18 cellular contexts compared by ENCODE assay signal in the genomic region with DNA sequence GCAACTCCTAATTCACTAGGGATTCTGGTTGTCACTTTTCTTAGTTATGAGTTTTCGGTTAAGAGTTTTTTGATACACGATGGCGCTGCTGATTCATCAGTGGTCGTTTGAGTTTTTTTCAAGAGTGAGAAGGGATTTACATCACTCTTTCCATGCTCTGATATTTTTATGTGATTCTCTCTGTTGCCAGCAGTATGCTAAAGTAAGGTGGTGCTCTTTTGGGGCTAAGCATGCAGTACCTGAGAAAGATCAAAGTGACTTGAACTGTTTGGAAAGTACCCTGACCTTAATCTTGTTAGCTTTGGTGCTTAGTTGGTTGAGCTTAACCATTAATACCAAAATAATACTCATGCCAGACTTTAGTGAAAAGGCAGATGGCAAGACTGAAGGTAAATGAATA. TPM values are rescaled to one million over a fixed set of nuclear protein-coding genes. Genes with fewer than 3 reads are reported as not detected.
DNase-seq lines count a peak whose midpoint lies in the region; ATAC-seq lines count a peak whose summit lies in the region.
"Had no signal": no experiment of that assay in that cellular context is flagged by ENCODE, and none has a peak within 500 bp of the region (broad histone marks: within the 10 kb centered on the region; RNA-seq: fewer than 3 reads in every experiment).

No MANE protein-coding gene starts in this region.

- no peaks in the 10 kb centered on the region for H3K27me3 ChIP-seq in GM23248 (replicated peaks; ENCODE audit: insufficient read depth)
- H3K27me3 ChIP-seq: BLaER1, SJSA1 had no signal

- H3K79me2 ChIP-seq in GM23248 (ENCODE audit: insufficient read depth): no peaks in the 10 kb centered on the region

- H3F3A ChIP-seq in GM23248 (ENCODE audit: insufficient read depth): no peaks in the 10 kb centered on the region

- peaks cover 69% of the 10 kb centered on the region for H3K36me3 Mint-ChIP-seq in activated naive CD4-positive, alpha-beta T cell treated with anti-CD3 and anti-CD28 coated beads, Interleukin-2, amount 10 ng/mL, durations not matched to agents 7 days and 5 days
- peaks cover 18 to 60% of the 10 kb centered on the region in 2 donors for H3K36me3 Mint-ChIP-seq in activated naive CD4-positive, alpha-beta T cell treated with anti-CD3 and anti-CD28 coated beads, Interleukin-2, amount 50 U/mL, for 72 hours

- no peak for DNase-seq in activated CD4-positive, CD25-positive, alpha-beta regulatory T cell treated with anti-CD3 and anti-CD28 coated beads, Interleukin-2, amount 50 U/mL, for 72 hours
- peak; percentile 20 for DNase-seq in activated naive CD4-positive, alpha-beta T cell treated with anti-CD3 and anti-CD28 coated beads, Interleukin-2, amount 50 U/mL, for 16 hours
- no peak for DNase-seq in activated naive CD4-positive, alpha-beta T cell treated with anti-CD3 and anti-CD28 coated beads, Interleukin-2, amount 10 ng/mL, durations not matched to agents 7 days and 5 days
- no peak for DNase-seq in activated naive CD4-positive, alpha-beta T cell treated with anti-CD3 and anti-CD28 coated beads, Interleukin-2, amount 50 U/mL, for 72 hours (ENCODE audit: low spot score in 2 of 2)
- no peak for DNase-seq in stimulated activated naive CD8-positive, alpha-beta T cell treated with anti-CD3 and anti-CD28 coated beads, Interleukin-15, amount 100 ng/mL, for 72 hours
- DNase-seq in GM23248 (no peak), KBM-7 (no peak)
- DNase-seq: NCI-H1092, NCI-H1694, NCI-H2107, NCI-H226, NCI-H526 treated with DMSO at 0.1 percent for 48 hours, PC-3 had no signal

- no peak overlapping the region for H3K4me3 Mint-ChIP-seq in activated naive CD4-positive, alpha-beta T cell treated with anti-CD3 and anti-CD28 coated beads, Interleukin-2, amount 10 ng/mL, durations not matched to agents 7 days and 5 days
- H3K4me3 Mint-ChIP-seq in stimulated activated naive CD8-positive, alpha-beta T cell treated with anti-CD3 and anti-CD28 coated beads, Interleukin-15, amount 100 ng/mL, for 72 hours: peak overlapping the region; percentile 17 to 34

- H3K9ac ChIP-seq in GM23248: no peak overlapping the region
- H3K9ac ChIP-seq: BLaER1 had no signal

- H3K27ac ChIP-seq in GM23248: no peak overlapping the region
- H3K27ac ChIP-seq: 22Rv1, BLaER1, HL-60, SJSA1 had no signal

- no peak overlapping the region for H3K4me3 ChIP-seq in GM23248
- H3K4me3 ChIP-seq: BLaER1, SJSA1 had no signal

- no peaks in the 10 kb centered on the region for H3K4me1 ChIP-seq in GM23248 (ENCODE audit: insufficient read depth)
- H3K4me1 ChIP-seq: BLaER1 had no signal

- no peak overlapping the region for H2AFZ ChIP-seq in GM23248

- in situ Hi-C loops in GM23248 (cut with MboI) (no loop called here), KBM-7 (cut with MboI; ENCODE audit: low pct_unique_long_range_greater_than_20kb, low sequenced_read_pairs) (no loop called here)

- peak; percentile 96 to 97 for ATAC-seq in activated CD4-positive, CD25-positive, alpha-beta regulatory T cell treated with anti-CD3 and anti-CD28 coated beads, Interleukin-2, amount 50 U/mL, for 24 hours
- ATAC-seq in activated naive CD4-positive, alpha-beta T cell treated with anti-CD3 and anti-CD28 coated beads, Interleukin-2, amount 50 U/mL, for 72 hours: peak; percentile 98 to 99
- peak; percentile 92 for ATAC-seq in stimulated activated naive CD8-positive, alpha-beta T cell treated with anti-CD3 and anti-CD28 coated beads, Interleukin-15, amount 100 ng/mL, for 72 hours
- ATAC-seq: PC-3 had no signal

- CTCF ChIA-PET in activated naive CD4-positive, alpha-beta T cell treated with anti-CD3 and anti-CD28 coated beads, Interleukin-2, amount 10 ng/mL, durations not matched to agents 7 days and 5 days (lab: Charles Lee): interaction anchor here (1.2 to 2.9 kb wide), 3 partner anchors 23 to 72 kb away, joined by 3 to 12 read pairs (median 8); no protein-coding TSS in a partner anchor

- peaks cover 39% of the 10 kb centered on the region for H3K36me3 ChIP-seq in GM23248 (ENCODE audit: low read depth)

- H3K4me2 ChIP-seq in GM23248 (ENCODE audit: unreplicated experiment): no peak overlapping the region
- H3K4me2 ChIP-seq: BLaER1 had no signal

- peaks cover 3% of the 10 kb centered on the region for H3K4me1 Mint-ChIP-seq in activated naive CD4-positive, alpha-beta T cell treated with anti-CD3 and anti-CD28 coated beads, Interleukin-2, amount 10 ng/mL, durations not matched to agents 7 days and 5 days
- peaks cover 30% of the 10 kb centered on the region for H3K4me1 Mint-ChIP-seq in stimulated activated naive CD8-positive, alpha-beta T cell treated with anti-CD3 and anti-CD28 coated beads, Interleukin-15, amount 100 ng/mL, for 72 hours

- 79 to 81% methylated on average over 4 of the region's 4 CpGs for WGBS in GM23248 (ENCODE audit: low coverage in 1 of 2, low lambda C conversion rate in 2 of 2, missing lambda C conversion rate in 2 of 2), 2 experiments

- no peaks in the 10 kb centered on the region for H3K9me3 ChIP-seq in GM23248 (ENCODE audit: low read depth)
- H3K9me3 ChIP-seq: BLaER1, SJSA1 had no signal

- H3K27me3 Mint-ChIP-seq in activated naive CD4-positive, alpha-beta T cell treated with anti-CD3 and anti-CD28 coated beads, Interleukin-2, amount 10 ng/mL, durations not matched to agents 7 days and 5 days: no peaks in the 10 kb centered on the region
- H3K27me3 Mint-ChIP-seq in stimulated activated naive CD8-positive, alpha-beta T cell treated with anti-CD3 and anti-CD28 coated beads, Interleukin-15, amount 100 ng/mL, for 72 hours: no peaks in the 10 kb centered on the region

- H3K27ac Mint-ChIP-seq in activated naive CD4-positive, alpha-beta T cell treated with anti-CD3 and anti-CD28 coated beads, Interleukin-2, amount 10 ng/mL, durations not matched to agents 7 days and 5 days: no peak overlapping the region
- H3K27ac Mint-ChIP-seq in activated naive CD4-positive, alpha-beta T cell treated with anti-CD3 and anti-CD28 coated beads, Interleukin-2, amount 50 U/mL, for 72 hours: peak overlapping the region; percentile 70 to 81
- H3K27ac Mint-ChIP-seq in stimulated activated naive CD8-positive, alpha-beta T cell treated with anti-CD3 and anti-CD28 coated beads, Interleukin-15, amount 100 ng/mL, for 72 hours: peak overlapping the region; percentile 39 to 75

- H3K9me2 ChIP-seq in GM23248 (ENCODE audit: insufficient read depth): no peaks in the 10 kb centered on the region

- no peaks in the 10 kb centered on the region for H4K20me1 ChIP-seq in GM23248 (ENCODE audit: insufficient read depth)
- H4K20me1 ChIP-seq: BLaER1 had no signal

- H3K9me3 Mint-ChIP-seq in activated naive CD4-positive, alpha-beta T cell treated with anti-CD3 and anti-CD28 coated beads, Interleukin-2, amount 10 ng/mL, durations not matched to agents 7 days and 5 days: no peaks in the 10 kb centered on the region
- H3K9me3 Mint-ChIP-seq in activated naive CD4-positive, alpha-beta T cell treated with anti-CD3 and anti-CD28 coated beads, Interleukin-2, amount 50 U/mL, for 72 hours: peaks cover 0 to 3% of the 10 kb centered on the region in 2 donors
- H3K9me3 Mint-ChIP-seq in stimulated activated naive CD8-positive, alpha-beta T cell treated with anti-CD3 and anti-CD28 coated beads, Interleukin-15, amount 100 ng/mL, for 72 hours: no peaks in the 10 kb centered on the region

RNA-seq across cellular contexts. Expression of gene STAMBPL1, which starts 28.1 kb away (rescaled TPM):
- total RNA-seq in activated naive CD4-positive, alpha-beta T cell treated with anti-CD3 and anti-CD28 coated beads, Interleukin-2, amount 50 U/mL, for 72 hours: 10 to 100 TPM; 15.7 to 57.0 TPM
- total RNA-seq in GM23248 (2014; rRNA removed; shearing (Covaris generic)): 22.4 and 23.9 TPM in 2 replicates
- polyA plus RNA-seq in GM23248 (2016; fragmentation: Nextera tagmentation; extraction: Ambion mirVana): 13.3 and 15.1 TPM in 2 replicates

RNA-seq across cellular contexts. Expression of gene ACTA2, which starts 44.4 kb away (rescaled TPM):
- total RNA-seq in activated naive CD4-positive, alpha-beta T cell treated with anti-CD3 and anti-CD28 coated beads, Interleukin-2, amount 50 U/mL, for 72 hours: 10 to 100 TPM in 1 of 2 donors, 1 to 10 TPM in 1; 3.6 to 10.6 TPM
- 161 and 164 TPM in 2 replicates for total RNA-seq in GM23248 (2014; rRNA removed; shearing (Covaris generic))
- polyA plus RNA-seq in GM23248 (2016; fragmentation: Nextera tagmentation; extraction: Ambion mirVana): 249 and 262 TPM in 2 replicates
- total RNA-seq: PC-3 had no signal

RNA-seq across cellular contexts. Expression of gene ANKRD22, which starts 56.5 kb away (rescaled TPM):
- total RNA-seq in activated naive CD4-positive, alpha-beta T cell treated with anti-CD3 and anti-CD28 coated beads, Interleukin-2, amount 50 U/mL, for 72 hours: under 1 TPM; 0.18 to 0.78 TPM
- total RNA-seq in GM23248 (2014; rRNA removed; shearing (Covaris generic)): 0.22 TPM in 1 of 2 replicates, not detected in the other
- polyA plus RNA-seq in GM23248 (2016; fragmentation: Nextera tagmentation; extraction: Ambion mirVana): not detected in 2 replicates
- total RNA-seq: SJSA1 had no signal

Comparison
In these comparisons a context has a peak if more than half of its experiments do, and no peak if none do; other contexts are left out.
1. RNA of gene ACTA2, which starts 44.4 kb away (total RNA-seq): 161 to 164 TPM in GM23248; 3.6 to 10.6 TPM in activated naive CD4-positive, alpha-beta T cell treated with anti-CD3 and anti-CD28 coated beads, Interleukin-2, amount 50 U/mL, for 72 hours; every median in the first group is over 10 times any median in the second.
2. Peak in every context shown above with its lines, with median percentiles within 50 percentile points of each other: ATAC-seq.